Comparison of ENCODE assay signal across 11 cellular contexts in genomic region chr1:54276617-54277450, GRCh38.
DNase-seq lines count a peak whose midpoint lies in the region; ATAC-seq and TF ChIP-seq lines count a peak whose summit lies in the region.
"Had no signal": no experiment of that assay in that cellular context is flagged by ENCODE, and none has a peak within 500 bp of the region (broad histone marks: within the 10 kb centered on the region; RNA-seq: fewer than 3 reads in every experiment).

No MANE protein-coding gene starts in this region.

- H3K36me3 ChIP-seq in SJSA1 (peaks cover 23% of the 10 kb centered on the region), esophagus muscularis mucosa (peaks cover 0 to 16% (median 9%) of the 10 kb centered on the region in 4 donors), ovary (no peaks in the 10 kb centered on the region), H7 (replicated peaks; ENCODE audit: control insufficient read depth, insufficient read depth, low read length) (peaks cover 4% of the 10 kb centered on the region)

- TF ChIP-seq POLR2A in esophagus muscularis mucosa (IDR thresholded peaks at IDR 0.05; ENCODE audit: low read depth) (no peak), ovary (IDR thresholded peaks at IDR 0.05) (no peak)

- no peak for ATAC-seq in GM18861 (IDR thresholded peaks at IDR 0.05; ENCODE audit: unreplicated experiment)

- H3K4me1 ChIP-seq in SJSA1 (replicated peaks) (peaks cover 48% of the 10 kb centered on the region), esophagus muscularis mucosa (peaks cover 77 to 100% (median 98%) of the 10 kb centered on the region in 4 donors), ovary (ENCODE audit: insufficient read depth) (peaks cover 72% of the 10 kb centered on the region)

- CTCF ChIA-PET in AG04450 (lab: Charles Lee): no interaction called here

- no peaks in the 10 kb centered on the region for H3K9me3 ChIP-seq in AG04450 (ENCODE audit: control insufficient read depth, insufficient read depth, low read length)
- no peaks in the 10 kb centered on the region for H3K9me3 ChIP-seq in SJSA1 (replicated peaks)
- H3K9me3 ChIP-seq in esophagus muscularis mucosa: no peaks in the 10 kb centered on the region
- no peaks in the 10 kb centered on the region for H3K9me3 ChIP-seq in ovary

- POLR2A ChIA-PET in AG04450 (lab: Yijun Ruan, JAX): no interaction called here

- H3K27ac ChIP-seq in AG04450 (ENCODE audit: low read depth, low read length) (peak overlapping the region; percentile 12), SJSA1 (peak overlapping the region; percentile 34), esophagus muscularis mucosa (replicated peaks in 1 of 4) (peak overlapping the region; percentile 90 to 97 (median 95)), ovary (peak overlapping the region; percentile 79 to 94)

- H3K4me3 ChIP-seq in AG04450 (ENCODE audit: low read depth, low read length): no peak overlapping the region
- no peak overlapping the region for H3K4me3 ChIP-seq in SJSA1
- no peak overlapping the region for H3K4me3 ChIP-seq in esophagus muscularis mucosa
- no peak overlapping the region for H3K4me3 ChIP-seq in ovary
- H3K4me3 ChIP-seq in H7 (ENCODE audit: insufficient read depth, low read depth, low read length): no peak overlapping the region
- H3K4me3 ChIP-seq: lung had no signal

- 92% methylated on average over 11 of the region's 11 CpGs for WGBS in esophagus muscularis mucosa
- 50 to 65% (median 52%) methylated on average over 11 of the region's 11 CpGs for WGBS in ovary, 3 donors

- H3K27me3 ChIP-seq in AG04450 (ENCODE audit: control insufficient read depth, insufficient read depth, low read length) (no peaks in the 10 kb centered on the region), SJSA1 (replicated peaks) (no peaks in the 10 kb centered on the region), esophagus muscularis mucosa (no peaks in the 10 kb centered on the region), ovary (no peaks in the 10 kb centered on the region), H7 (ENCODE audit: control insufficient read depth, insufficient read depth, low read length) (no peaks in the 10 kb centered on the region)

- TF ChIP-seq CTCF in AG04450 (IDR thresholded peaks at IDR 0.05; ENCODE audit: low read depth, low read length) (no peak), esophagus muscularis mucosa (IDR thresholded peaks at IDR 0.05) (no peak), ovary (IDR thresholded peaks at IDR 0.05) (no peak)

- DNase-seq in AG04450 (ENCODE audit: low read depth, low spot score) (no peak), SJSA1 (ENCODE audit: low read depth in 1 of 2, low spot score in 2 of 2) (no peak), esophagus muscularis mucosa (ENCODE audit: extremely low spot score) (no peak), ovary (no peak), H7 (no peak), Ammon's horn (ENCODE audit: low spot score) (no peak), NCI-H226 (no peak)
- DNase-seq: activated CD8-positive, alpha-beta memory T cell treated with anti-CD3 and anti-CD28 coated beads for 24 hours; Kasumi-1 had no signal

- intact Hi-C loops in esophagus muscularis mucosa (cut with DNase I): loop anchor here (5.0 kb wide), 1 partner anchor 50 kb away; no protein-coding TSS in a partner anchor
- intact Hi-C loops in ovary (cut with DNase I): loop anchor here (5.0 to 10.0 kb wide), 5 partner anchors 35 to 208 kb away; partner anchors contain the start of gene SSBP3 (in 1 of the 4)

- TF ChIP-seq EP300 in esophagus muscularis mucosa (IDR thresholded peaks at IDR 0.05) (no peak), ovary (IDR thresholded peaks at IDR 0.05) (no peak)

Comparison
In these comparisons a context has a peak if more than half of its experiments do, and no peak if none do; other contexts are left out.
1. H3K27ac ChIP-seq: peak in every context shown above with its lines; median percentile 95 in esophagus muscularis mucosa; 86 in ovary; 34 in SJSA1; 12 in AG04450.